In genomic region chr11:74072286-74072685, GRCh38 we compare ENCODE assay signal across 14 cellular contexts.
"Had no signal": no experiment of that assay in that cellular context is flagged by ENCODE, and none has a peak within 500 bp of the region (broad histone marks: within the 10 kb centered on the region; RNA-seq: fewer than 3 reads in every experiment).

No MANE protein-coding gene starts in this region.

- ATAC-seq: activated CD8-positive, alpha-beta T cell treated with anti-CD3 and anti-CD28 coated beads, Interleukin-2, amount 10 ng/mL, durations not matched to agents 7 days and 5 days; left ventricle myocardium superior; WTC11 had no signal

- DNase-seq: activated CD4-positive, alpha-beta T cell treated with anti-CD3 and anti-CD28 coated beads, Interleukin-2, amount 10 ng/mL, durations not matched to agents 24 days and 14 days; activated CD8-positive, alpha-beta memory T cell treated with anti-CD3 and anti-CD28 coated beads, Interleukin-2, amount 50 U/mL, for 4 hours; activated CD8-positive, alpha-beta T cell treated with anti-CD3 and anti-CD28 coated beads, Interleukin-2, amount 10 ng/mL, durations not matched to agents 7 days and 5 days; activated gamma-delta T cell treated with Interleukin-2 at 50 U/mL for 16 hours; activated naive CD8-positive, alpha-beta T cell treated with anti-CD3 and anti-CD28 coated beads for 36 hours; amniotic stem cell; effector CD8-positive, alpha-beta T cell; left ventricle myocardium superior; stimulated activated CD8-positive, alpha-beta memory T cell treated with anti-CD3 and anti-CD28 coated beads, Interleukin-4, amount 100 ng/mL, for 48 hours; transverse colon; uterus had no signal

- H3K4me3 ChIP-seq: esophagus muscularis mucosa, suprapubic skin, transverse colon, uterus had no signal

- H3K36me3 ChIP-seq: uterus had no signal

- H3K9me3 ChIP-seq: esophagus muscularis mucosa, suprapubic skin, transverse colon, uterus had no signal

- H3K27ac ChIP-seq: esophagus muscularis mucosa, suprapubic skin, transverse colon, uterus had no signal

- H3K4me1 ChIP-seq: transverse colon, uterus had no signal

- H3K27me3 ChIP-seq: esophagus muscularis mucosa, suprapubic skin, transverse colon, uterus had no signal
